22 cellular contexts compared by ENCODE assay signal in genomic region chr3:135633078-135633477, GRCh38.
"Had no signal": no experiment of that assay in that cellular context is flagged by ENCODE, and none has a peak within 500 bp of the region (broad histone marks: within the 10 kb centered on the region; RNA-seq: fewer than 3 reads in every experiment).

No MANE protein-coding gene starts in this region.

- H3K27ac ChIP-seq: hepatocyte, left ventricle myocardium inferior, lower lobe of right lung, pancreas, stomach had no signal

- H3K4me3 ChIP-seq: hepatocyte, left ventricle myocardium inferior, lower lobe of right lung, pancreas, stomach had no signal

- H3K27me3 ChIP-seq: hepatocyte, pancreas had no signal

- H3K36me3 Mint-ChIP-seq: natural killer cell treated with Interleukin-12 subunit alpha and Interleukin-12 subunit beta and Interleukin-15 and Interleukin-18, amount 100 ng/mL, for 72 hours had no signal

- H3K4me3 Mint-ChIP-seq: natural killer cell treated with Interleukin-12 subunit alpha and Interleukin-12 subunit beta and Interleukin-15 and Interleukin-18, amount 100 ng/mL, for 72 hours had no signal

- ATAC-seq: left cardiac atrium; lower lobe of right lung; natural killer cell treated with Interleukin-12 subunit alpha and Interleukin-12 subunit beta and Interleukin-15 and Interleukin-18, amount 100 ng/mL, for 72 hours; pancreas; right cardiac atrium had no signal

- H3K27me3 Mint-ChIP-seq: natural killer cell treated with Interleukin-12 subunit alpha and Interleukin-12 subunit beta and Interleukin-15 and Interleukin-18, amount 100 ng/mL, for 72 hours had no signal

- H3K4me1 ChIP-seq: left ventricle myocardium inferior, lower lobe of right lung, pancreas, stomach had no signal

- DNase-seq: dermis blood vessel endothelial cell; erythroblast; foreskin melanocyte; head of caudate nucleus; kidney; left cardiac atrium; left ventricle myocardium inferior; lower lobe of right lung; mesenchymal stem cell; midbrain; occipital lobe; pancreas; right cardiac atrium; small intestine; stimulated activated CD4-positive, alpha-beta T cell treated with anti-CD3 and anti-CD28 coated beads, Interleukin-12 subunit alpha, Interleukin-12 subunit beta, amount 100 ng/mL, for 4 hours; stimulated activated naive CD4-positive, alpha-beta T cell; stomach; substantia nigra; trophoblast cell had no signal

- H3K9me3 ChIP-seq: left ventricle myocardium inferior, lower lobe of right lung, pancreas, stomach had no signal

- H3K36me3 ChIP-seq: left ventricle myocardium inferior, lower lobe of right lung, pancreas, stomach had no signal

- H3K27ac Mint-ChIP-seq: natural killer cell treated with Interleukin-12 subunit alpha and Interleukin-12 subunit beta and Interleukin-15 and Interleukin-18, amount 100 ng/mL, for 72 hours; progenitor cell of endocrine pancreas had no signal
